Comparison of ENCODE assay signal across 22 cellular contexts in the genomic region with DNA sequence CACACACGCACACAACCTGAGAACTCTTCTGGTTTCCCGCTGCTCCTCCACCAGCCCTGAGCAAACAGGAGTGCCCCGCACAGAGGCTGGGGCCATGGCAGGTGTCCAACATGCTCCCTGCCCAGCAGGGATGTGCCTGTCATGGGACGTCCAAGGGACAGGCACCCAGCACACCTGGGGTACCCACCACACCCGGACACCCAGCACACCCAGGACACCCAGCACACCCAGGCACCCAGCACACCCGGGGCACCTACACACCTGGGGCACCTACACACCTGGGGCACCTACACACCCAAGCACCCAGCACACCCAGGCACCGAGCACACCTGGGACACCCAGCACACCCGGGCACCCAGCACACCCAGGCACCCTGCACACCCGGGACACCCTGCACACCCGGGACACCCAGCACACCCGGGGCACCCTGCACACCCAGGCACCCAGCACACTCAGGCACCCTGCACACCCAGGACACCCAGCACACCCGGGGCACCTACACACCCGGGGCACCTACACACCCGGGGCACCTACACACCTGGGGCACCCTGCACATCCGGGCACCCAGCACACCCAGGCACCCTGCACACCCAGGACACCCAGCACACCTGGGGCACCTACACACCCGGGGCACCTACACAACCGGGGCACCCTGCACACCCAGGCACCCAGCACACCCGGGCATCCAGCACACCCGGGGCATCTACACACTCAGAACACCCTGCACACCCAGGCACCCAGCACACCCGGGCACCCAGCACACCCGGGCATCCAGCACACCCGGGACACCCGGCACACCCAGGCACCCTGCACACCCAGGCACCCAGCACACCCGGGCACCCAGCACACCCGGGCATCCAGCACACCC. TPM values are rescaled to one million over a fixed set of nuclear protein-coding genes. Genes with fewer than 3 reads are reported as not detected.
DNase-seq lines count a peak whose midpoint lies in the region; ATAC-seq and TF ChIP-seq lines count a peak whose summit lies in the region.
"Had no signal": no experiment of that assay in that cellular context is flagged by ENCODE, and none has a peak within 500 bp of the region (broad histone marks: within the 10 kb centered on the region; RNA-seq: fewer than 3 reads in every experiment).

No MANE protein-coding gene starts in this region.

- H2AFZ ChIP-seq in OCI-LY7 (ENCODE audit: low read length), result no peak overlapping the region
- H2AFZ ChIP-seq: PC-9 had no signal

- no peak for TF ChIP-seq POLR2A in spleen (IDR thresholded peaks at IDR 0.05)

- no peaks in the 10 kb centered on the region for H3K9me3 ChIP-seq in HEK293 (ENCODE audit: control insufficient read depth, insufficient read depth, low read depth, low read length)
- H3K9me3 ChIP-seq in spleen, result no peaks in the 10 kb centered on the region
- H3K9me3 ChIP-seq in OCI-LY7 (ENCODE audit: low read length), result no peaks in the 10 kb centered on the region
- H3K9me3 ChIP-seq: HAP-1 had no signal

- no peaks in the 10 kb centered on the region for H3K79me2 ChIP-seq in OCI-LY7 (ENCODE audit: insufficient read depth, low read depth, low read length)

- intact Hi-C loops in left colon (cut with DNase I, micrococcal nuclease) (no loop called here), spleen (cut with DNase I; ENCODE audit: low total_unique reads) (no loop called here), OCI-LY7 (cut with micrococcal nuclease; ENCODE audit: unreplicated experiment) (no loop called here)

- POLR2A ChIA-PET in HEK293 (lab: Yijun Ruan, JAX), result no interaction called here
- POLR2A ChIA-PET in OCI-LY7 (lab: Charles Lee), result no interaction called here

- CTCF ChIA-PET in HEK293 (lab: Yijun Ruan, JAX), result interaction anchor here (0.6 kb wide), 1 partner anchor 321 kb away, joined by 4 read pairs; no protein-coding TSS in a partner anchor
- CTCF ChIA-PET in OCI-LY7 (lab: Charles Lee; ENCODE audit: unreplicated experiment), result interaction anchor here (0.6 kb wide), 2 partner anchors 403 to 409 kb away, joined by 3 to 4 read pairs; no protein-coding TSS in a partner anchor

- ATAC-seq in left colon (peak; percentile 43), HG02973 (IDR thresholded peaks at IDR 0.05; ENCODE audit: unreplicated experiment) (no peak)

- TF ChIP-seq CTCF in HEK293 (tag by site-specific recombination; IDR thresholded peaks at IDR 0.05) (no peak), spleen (IDR thresholded peaks at IDR 0.05 in 8 of 11, conservative IDR thresholded peaks at IDR 0.05 in 3 of 11) (no peak), OCI-LY7 (conservative IDR thresholded peaks at IDR 0.05; ENCODE audit: low read length) (no peak)

- H4K20me1 ChIP-seq in OCI-LY7 (ENCODE audit: insufficient read depth, low read length), result no peaks in the 10 kb centered on the region

- WGBS in spleen, 5 donors, result 83 to 94% (median 85%) methylated on average over 12 to 25 of the region's 25 CpGs

- H3K4me2 ChIP-seq in OCI-LY7 (ENCODE audit: low read length), result no peak overlapping the region

- no peak overlapping the region for H3K4me3 ChIP-seq in HEK293 (ENCODE audit: low read depth, low read length)
- H3K4me3 ChIP-seq in spleen, result no peak overlapping the region
- H3K4me3 ChIP-seq in OCI-LY7 (ENCODE audit: low read depth, low read length, poor library complexity, severe bottlenecking), result no peak overlapping the region
- H3K4me3 ChIP-seq: HAP-1, PC-9 had no signal

- H3K36me3 ChIP-seq in HEK293 (ENCODE audit: control insufficient read depth in 2 of 2, insufficient read depth in 1 of 2, low read length in 2 of 2) (peaks cover 0 to 6% of the 10 kb centered on the region in 2 experiments; a peak in 1 of 3 replicates), spleen (peaks cover 0 to 9% (median 4%) of the 10 kb centered on the region in 6 donors), OCI-LY7 (ENCODE audit: insufficient read depth, low read length) (peaks cover 5% of the 10 kb centered on the region; the same call in 1 of the 2 replicates)
- H3K36me3 ChIP-seq: HAP-1 had no signal

- no peak overlapping the region for H3K27ac ChIP-seq in HEK293 (ENCODE audit: extremely low read depth, low read depth, low read length)
- H3K27ac ChIP-seq in spleen, result no peak overlapping the region
- no peak overlapping the region for H3K27ac ChIP-seq in OCI-LY7 (ENCODE audit: low read depth, low read length, poor library complexity, severe bottlenecking)
- H3K27ac ChIP-seq: 22Rv1, PC-9, RWPE1 had no signal

- DNase-seq in DMS53 (lab: John Stamatoyannopoulos, UW) (peak; percentile 47), DMS53 treated with DMSO at 0.1 percent for 48 hours (lab: John Stamatoyannopoulos, UW; ENCODE audit: unreplicated experiment) (no peak), left colon (peak; percentile 26 to 45), spleen (peak; percentile 61), OCI-LY7 (ENCODE audit: low spot score) (no peak), pons (ENCODE audit: low spot score) (no peak)
- DNase-seq: AML-193, GDM1, NCI-H1105 treated with DMSO at 0.1 percent for 48 hours, NCI-H1694 treated with DMSO at 0.1 percent for 48 hours, NCI-H226, NCI-H524, NCI-H82, PC-9, SIG-M5 had no signal

- H3K27me3 ChIP-seq in spleen (replicated peaks in 1 of 7), result peaks cover 0 to 5% (median 0%) of the 10 kb centered on the region in 7 donors

- H3K4me1 ChIP-seq in HEK293 (ENCODE audit: control insufficient read depth, insufficient read depth, low read length), result no peaks in the 10 kb centered on the region
- H3K4me1 ChIP-seq in spleen, result peaks cover 0 to 15% (median 9%) of the 10 kb centered on the region in 6 donors
- no peaks in the 10 kb centered on the region for H3K4me1 ChIP-seq in OCI-LY7 (ENCODE audit: insufficient read depth, low read length, poor library complexity, severe bottlenecking)
- H3K4me1 ChIP-seq: HAP-1 had no signal

- H3K9me2 ChIP-seq in OCI-LY7 (ENCODE audit: insufficient read depth, low read length), result no peaks in the 10 kb centered on the region

- no TSS peak for BruUV-seq in OCI-LY7 (replicated peaks; lab: Mats Ljungman, UMichigan)

TF ChIP-seq in HEK293, 187 proteins besides CTCF, POLR2A, EP300 and RAD21:
- TF ChIP-seq ZNF521 (tag by site-specific recombination; IDR thresholded peaks at IDR 0.05), result no peak
- no peak for TF ChIP-seq ZNF677 (tag by site-specific recombination; IDR thresholded peaks at IDR 0.05)
- TF ChIP-seq ZNF423 (tag by site-specific recombination; IDR thresholded peaks at IDR 0.05), result peak; percentile 48; the same call in 1 of the 2 replicates
- TF ChIP-seq ZIC2 (tag by site-specific recombination; IDR thresholded peaks at IDR 0.05), result peak; percentile 59; the same call in 1 of the 2 replicates

RNA-seq across cellular contexts. Expression of a gene that starts 37.9 kb away (rescaled TPM):
- total RNA-seq in left colon (10 to 100 TPM; 56.7 to 79.4 TPM), spleen (100 to 1,000 TPM in 3 of 7 donors, 10 to 100 TPM in 4; 81.1 to 125 (median 93.8) TPM), OCI-LY7 (2022) (137 and 141 TPM in 2 replicates)
- 10 to 100 TPM; 39.4 to 58.0 (median 46.9) TPM for polyA plus RNA-seq in spleen
- 104 and 121 TPM in 2 replicates for total RNA-seq in OCI-LY7 (2014; rRNA removed; shearing (Covaris generic))

RNA-seq across cellular contexts. Expression of a gene that starts 52.3 kb away (rescaled TPM):
- under 1 TPM in 1 of 2 donors, not detected in 1; 0.09 TPM for total RNA-seq in left colon
- total RNA-seq in spleen, result under 1 TPM in 1 of 7 donors, not detected in 6; 0.22 TPM
- polyA plus RNA-seq in spleen, result under 1 TPM in 2 of 3 donors, not detected in 1; 0.02 to 0.03 TPM
- total RNA-seq in OCI-LY7 (2014; rRNA removed; shearing (Covaris generic)), result not detected in 2 replicates
- total RNA-seq in OCI-LY7 (2022), result not detected in 2 replicates
- total RNA-seq: Daoy, PC-9 had no signal
- polyA plus RNA-seq: CD14-positive monocyte had no signal

RNA-seq across cellular contexts. Expression of a gene that starts 54.2 kb away (rescaled TPM):
- 10 to 100 TPM; 67.3 to 73.2 TPM for total RNA-seq in left colon
- total RNA-seq in spleen, result 100 to 1,000 TPM in 1 of 7 donors, 10 to 100 TPM in 6; 62.2 to 101 (median 68.6) TPM
- polyA plus RNA-seq in spleen, result 10 to 100 TPM; 38.2 to 90.7 (median 57.9) TPM
- total RNA-seq in OCI-LY7 (2014; rRNA removed; shearing (Covaris generic)), result 59.5 and 60.3 TPM in 2 replicates
- 85.5 and 94.6 TPM in 2 replicates for total RNA-seq in OCI-LY7 (2022)

Comparison
In these comparisons a context has a peak if more than half of its experiments do, and no peak if none do; other contexts are left out.
1. DNase-seq: peak in DMS53 (single experiment), left colon (2 of 2) and spleen (single experiment); none in DMS53 treated with DMSO at 0.1 percent for 48 hours (single experiment), OCI-LY7 (single experiment) and pons (single experiment).